8 cellular contexts compared by ENCODE assay signal in the genomic region with DNA sequence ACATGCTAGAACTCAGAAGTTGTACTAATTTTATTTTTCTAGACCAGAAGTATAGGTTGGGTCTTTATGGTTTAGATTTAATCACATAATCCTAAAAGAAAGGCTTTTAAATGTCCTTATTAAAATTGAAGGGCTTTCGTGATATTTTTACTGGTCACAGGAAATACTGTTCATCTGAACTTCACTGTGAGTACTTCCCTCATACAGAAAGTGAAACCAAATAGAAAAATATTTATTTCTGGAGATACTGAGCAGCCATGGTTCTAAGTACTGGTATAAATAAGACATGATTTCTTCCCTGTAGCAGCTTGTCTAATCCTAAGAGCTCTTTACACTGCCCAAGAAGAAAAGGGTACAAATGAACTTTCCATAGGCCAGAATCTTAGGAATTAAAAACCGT. TPM values are rescaled to one million over a fixed set of nuclear protein-coding genes. Genes with fewer than 3 reads are reported as not detected.
DNase-seq lines count a peak whose midpoint lies in the region; ATAC-seq, FAIRE-seq and TF ChIP-seq lines count a peak whose summit lies in the region.

No MANE protein-coding gene starts in this region.

- in situ Hi-C loops in HepG2 (cut with HindIII; ENCODE audit: extremely low pct_ligation_motif_present, low pct_unique_long_range_greater_than_20kb): no loop called here

- H3K27ac ChIP-seq in heart right ventricle (peak overlapping the region; percentile 89 to 98 (median 93)), KOPT-K1 (ENCODE audit: low read depth, low read length, poor library complexity, severe bottlenecking) (peak overlapping the region; percentile 56), HepG2 (ENCODE audit: extremely low read length, insufficient read depth, low read length) (peak overlapping the region; percentile 79)

- CTCF ChIA-PET in HepG2 (lab: Yijun Ruan, JAX; ENCODE audit: low intra/inter-chr PET ratio, low total read pairs): no interaction called here

- H3K9me3 ChIP-seq in heart right ventricle (no peaks in the 10 kb centered on the region), KOPT-K1 (ENCODE audit: insufficient read depth, low read length, poor library complexity, severe bottlenecking) (no peaks in the 10 kb centered on the region), HepG2 (ENCODE audit: low read length) (no peaks in the 10 kb centered on the region)

- peaks cover 5% of the 10 kb centered on the region for H3K36me3 Mint-ChIP-seq in type B pancreatic cell

- H3K4me3 ChIP-seq in heart right ventricle: peak overlapping the region; percentile 22 to 74 (median 68)
- peak overlapping the region; percentile 81 to 96 (median 94) for H3K4me3 ChIP-seq in HepG2 (replicated peaks in 1 of 3; ENCODE audit: insufficient read depth in 1 of 3, low read depth in 2 of 3, low read length in 3 of 3)

- peak overlapping the region; percentile 60 for H3K27ac Mint-ChIP-seq in type B pancreatic cell

- no TSS peak for BruUV-seq in HepG2 (replicated peaks; lab: Mats Ljungman, UMichigan)

- peaks cover 40% of the 10 kb centered on the region for H3K4me1 Mint-ChIP-seq in type B pancreatic cell (ENCODE audit: unreplicated experiment)

- H3K4me3 Mint-ChIP-seq in type B pancreatic cell: peak overlapping the region; percentile 65

- TF ChIP-seq CTCF in heart right ventricle (IDR thresholded peaks at IDR 0.05) (no peak), HepG2 (CRISPR knock-in tag; IDR thresholded peaks at IDR 0.05) (no peak), type B pancreatic cell (conservative IDR thresholded peaks at IDR 0.05) (no peak)

- no peak for DNase-seq in heart right ventricle
- DNase-seq in Right ventricle myocardium inferior (ENCODE audit: missing footprints): no peak
- DNase-seq in amniotic epithelial cell (ENCODE audit: low read depth): peak; percentile 34
- DNase-seq in HepG2 (ENCODE audit: low spot score): no peak
- DNase-seq in type B pancreatic cell (ENCODE audit: extremely low spot score, unreplicated experiment): no peak
- no peak for DNase-seq in NCI-H1105 treated with DMSO at 0.1 percent for 48 hours (lab: John Stamatoyannopoulos, UW)
- DNase-seq in activated CD4-positive, alpha-beta T cell treated with anti-CD3 and anti-CD28 coated beads, Interleukin-2, amount 50 U/mL, for 48 hours: no peak

- peaks cover 17 to 82% (median 60%) of the 10 kb centered on the region in 9 donors for H3K4me1 ChIP-seq in heart right ventricle
- peaks cover 54% of the 10 kb centered on the region for H3K4me1 ChIP-seq in HepG2 (ENCODE audit: insufficient read depth, low read length)

- TF ChIP-seq RAD21 in HepG2 (CRISPR knock-in tag; IDR thresholded peaks at IDR 0.05): no peak

- H3K4me2 ChIP-seq in HepG2 (ENCODE audit: low read depth, low read length): peak overlapping the region; percentile 92

- peak overlapping the region; percentile 93 for H3K9ac ChIP-seq in HepG2 (ENCODE audit: insufficient read depth, low read depth, low read length)

- intact Hi-C loops in heart right ventricle (cut with DNase I) (loop anchor here in 9 of 10 donors (5.0 to 10.0 kb wide), 13 partner anchors 34 to 336 kb away; a partner anchor contains a TSS), Right ventricle myocardium inferior (cut with DNase I) (loop anchor here (5.0 to 10.0 kb wide), 5 partner anchors 39 to 194 kb away; no protein-coding TSS in a partner anchor), HepG2 (cut with micrococcal nuclease; ENCODE audit: unreplicated experiment) (loop anchor here (2.0 to 5.0 kb wide), 2 partner anchors 28 to 49 kb away; no protein-coding TSS in a partner anchor)

- H3K79me2 ChIP-seq in HepG2 (ENCODE audit: insufficient read depth, low read length): peaks cover 66% of the 10 kb centered on the region

- no peak for TF ChIP-seq POLR2A in HepG2 (IDR thresholded peaks at IDR 0.05; ENCODE audit: insufficient read depth in 1 of 2, low read depth in 2 of 2, low read length in 2 of 2)

- no peaks in the 10 kb centered on the region for H3K9me3 Mint-ChIP-seq in type B pancreatic cell

- peaks cover 44% of the 10 kb centered on the region for H4K20me1 ChIP-seq in HepG2 (ENCODE audit: insufficient read depth, low read length)

- H3K36me3 ChIP-seq in heart right ventricle (peaks cover 0 to 15% (median 0%) of the 10 kb centered on the region in 9 donors), KOPT-K1 (ENCODE audit: insufficient read depth, low read length) (peaks cover 4% of the 10 kb centered on the region), HepG2 (replicated peaks in 1 of 2; ENCODE audit: control insufficient read depth in 1 of 2, insufficient read depth in 2 of 2, low read length in 2 of 2) (peaks cover 2 to 18% of the 10 kb centered on the region in 2 experiments; a peak in 3 of 5 replicates)

- no peak for TF ChIP-seq EP300 in HepG2 (IDR thresholded peaks at IDR 0.05; ENCODE audit: low read depth in 2 of 2, low read length in 2 of 2)
- no peak for TF ChIP-seq EP300 in HepG2 (CRISPR knock-in tag; IDR thresholded peaks at IDR 0.05; ENCODE audit: borderline replicate concordance)

- no peaks in the 10 kb centered on the region for H3K27me3 Mint-ChIP-seq in type B pancreatic cell

- POLR2A ChIA-PET in HepG2 (lab: Yijun Ruan, JAX): no interaction called here

- no peaks in the 10 kb centered on the region for H3K27me3 ChIP-seq in heart right ventricle
- peaks cover 0 to 4% of the 10 kb centered on the region in 2 experiments; a peak in 2 of 5 replicates for H3K27me3 ChIP-seq in HepG2 (ENCODE audit: control insufficient read depth in 1 of 2, insufficient read depth in 2 of 2, low read length in 2 of 2)

- ATAC-seq in heart right ventricle (peak in 5 of 8 donors; percentile 28 to 62 (median 41)), Right ventricle myocardium inferior (no peak), HepG2 (0 out of 3 replicates have a peak, but pooled peaks have one; percentile 12)

- WGBS in heart right ventricle, 2 donors: 7 to 28% methylated on average over 2 of the region's 2 CpGs
- WGBS in HepG2 (ENCODE audit: low lambda C conversion rate): 6% methylated on average over 2 of the region's 2 CpGs

- no peak overlapping the region for H2AFZ ChIP-seq in HepG2 (ENCODE audit: low read length)

- FAIRE-seq in HepG2 (lab: Jason Lieb, UNC): no peak

TF ChIP-seq in HepG2, 621 proteins besides CTCF, POLR2A, EP300 and RAD21 (continues in another document):
- TF ChIP-seq ZNF484 (CRISPR knock-in tag; IDR thresholded peaks at IDR 0.05; ENCODE audit: borderline replicate concordance, low read depth) (no peak), ZBTB1 (CRISPR knock-in tag; IDR thresholded peaks at IDR 0.05; ENCODE audit: borderline replicate concordance) (no peak), SPEN (CRISPR knock-in tag; IDR thresholded peaks at IDR 0.05; ENCODE audit: low read depth) (no peak)
- TF ChIP-seq, protein P1, sequence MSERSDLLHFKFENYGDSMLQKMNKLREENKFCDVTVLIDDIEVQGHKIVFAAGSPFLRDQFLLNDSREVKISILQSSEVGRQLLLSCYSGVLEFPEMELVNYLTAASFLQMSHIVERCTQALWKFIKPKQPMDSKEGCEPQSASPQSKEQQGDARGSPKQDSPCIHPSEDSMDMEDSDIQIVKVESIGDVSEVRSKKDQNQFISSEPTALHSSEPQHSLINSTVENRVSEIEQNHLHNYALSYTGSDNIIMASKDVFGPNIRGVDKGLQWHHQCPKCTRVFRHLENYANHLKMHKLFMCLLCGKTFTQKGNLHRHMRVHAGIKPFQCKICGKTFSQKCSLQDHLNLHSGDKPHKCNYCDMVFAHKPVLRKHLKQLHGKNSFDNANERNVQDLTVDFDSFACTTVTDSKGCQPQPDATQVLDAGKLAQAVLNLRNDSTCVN (CRISPR knock-in tag; IDR thresholded peaks at IDR 0.05; ENCODE audit: borderline replicate concordance): no peak

RNA-seq across cellular contexts. Expression of a gene that starts 2.0 kb away (rescaled TPM):
- total RNA-seq in heart right ventricle: 10 to 100 TPM; 20.9 to 51.9 (median 29.2) TPM
- 10 to 100 TPM; 11.4 to 12.9 TPM for polyA plus RNA-seq in heart right ventricle
- total RNA-seq in Right ventricle myocardium inferior: 18.9 TPM
- 11.4 and 14.2 TPM in 2 replicates for total RNA-seq in HepG2 (2016; rRNA removed; fragmentation: Illumina TruSeq; extraction: Trizol)
- 15.7 and 20.4 TPM in 2 replicates for total RNA-seq in HepG2 (2016; cell fraction: cytosol; rRNA removed; fragmentation: Illumina TruSeq; extraction: Trizol; ENCODE audit: low read depth)
- total RNA-seq in HepG2 (2016; cell fraction: insoluble cytoplasmic fraction; rRNA removed; fragmentation: Illumina TruSeq; extraction: Trizol): 11.4 and 12.5 TPM in 2 replicates
- 7.8 and 8.4 TPM in 2 replicates for total RNA-seq in HepG2 (2016; cell fraction: membrane; rRNA removed; fragmentation: Illumina TruSeq; extraction: Trizol)
- total RNA-seq in HepG2 (2016; cell fraction: nucleus; rRNA removed; fragmentation: Illumina TruSeq; extraction: Trizol): 16.3 and 19.8 TPM in 2 replicates
- polyA plus RNA-seq in HepG2 (2011; rRNA removed): 16.1 and 16.3 TPM in 2 replicates
- 8.9 and 9.0 TPM in 2 replicates for polyA plus RNA-seq in HepG2 (2011; cell fraction: cytosol; rRNA removed)
- 22.4 and 28.9 TPM in 2 replicates for polyA plus RNA-seq in HepG2 (2011; cell fraction: nucleus; rRNA removed)
- polyA plus RNA-seq in HepG2 (2012): 15.9 and 17.5 TPM in 2 replicates
- 0.21 and 0.26 TPM in 2 replicates for polyA plus RNA-seq in HepG2 (2016; cell fraction: cytosol; fragmentation: Illumina TruSeq; extraction: Trizol; ENCODE audit: low read depth)
- polyA plus RNA-seq in HepG2 (2016; cell fraction: insoluble cytoplasmic fraction; fragmentation: Illumina TruSeq; extraction: Trizol; ENCODE audit: low read depth): 7.4 and 8.1 TPM in 2 replicates
- polyA plus RNA-seq in HepG2 (2016; cell fraction: membrane; fragmentation: Illumina TruSeq; extraction: Trizol; ENCODE audit: low read depth): 1.5 TPM in 2 replicates
- polyA plus RNA-seq in HepG2 (2016; cell fraction: nucleus; fragmentation: Illumina TruSeq; extraction: Trizol; ENCODE audit: insufficient read depth, low read depth): 15.7 and 17.5 TPM in 2 replicates
- 38.0 and 68.3 TPM in 2 replicates for polyA minus RNA-seq in HepG2 (2011; rRNA and poly(A)+ RNA removed; ENCODE audit: low replicate concordance)
- polyA minus RNA-seq in HepG2 (2011; cell fraction: cytosol; rRNA and poly(A)+ RNA removed): 35.4 and 37.5 TPM in 2 replicates
- 73.0 and 87.2 TPM in 2 replicates for polyA minus RNA-seq in HepG2 (2011; cell fraction: nucleus; rRNA and poly(A)+ RNA removed)
- total RNA-seq in type B pancreatic cell (ENCODE audit: low replicate concordance): 17.6 and 23.6 TPM in 2 replicates
